Comparison of ENCODE assay signal across 11 cellular contexts in genomic region chr4:27861802-27862201, GRCh38.
DNase-seq lines count a peak whose midpoint lies in the region; ATAC-seq, FAIRE-seq and TF ChIP-seq lines count a peak whose summit lies in the region.
"Had no signal": no experiment of that assay in that cellular context is flagged by ENCODE, and none has a peak within 500 bp of the region (broad histone marks: within the 10 kb centered on the region; RNA-seq: fewer than 3 reads in every experiment).

No MANE protein-coding gene starts in this region.

- intact Hi-C loops in GM12878 (cut with micrococcal nuclease; ENCODE audit: unreplicated experiment) (loop anchor here (5.0 kb wide), 2 partner anchors 140 to 170 kb away; no protein-coding TSS in a partner anchor), lower lobe of right lung (cut with DNase I) (no loop called here), psoas muscle (cut with DNase I) (no loop called here)

- ATAC-seq in GM21423 (IDR thresholded peaks at IDR 0.05; ENCODE audit: unreplicated experiment) = peak; percentile 90
- ATAC-seq in HG03196 (IDR thresholded peaks at IDR 0.05; ENCODE audit: unreplicated experiment) = peak; percentile 79
- ATAC-seq in GM12878 = peak; percentile 93
- no peak for ATAC-seq in lower lobe of right lung
- ATAC-seq in psoas muscle = no peak

- TF ChIP-seq POLR2A in GM12878 (IDR thresholded peaks at IDR 0.05; ENCODE audit: low read depth, low read length) = no peak

- no peak for TF ChIP-seq EP300 in GM12878 (IDR thresholded peaks at IDR 0.05; ENCODE audit: borderline replicate concordance in 1 of 2, control insufficient read depth in 1 of 2, low read depth in 2 of 2, low read length in 2 of 2)

- TF ChIP-seq CTCF in GM12878 (IDR thresholded peaks at IDR 0.05 in 2 of 3, conservative IDR thresholded peaks at IDR 0.05 in 1 of 3; ENCODE audit: control insufficient read depth in 2 of 3, extremely low read depth in 1 of 3, insufficient read depth in 1 of 3, low read depth in 3 of 3, low read length in 3 of 3) = no peak
- TF ChIP-seq CTCF in lower lobe of right lung (IDR thresholded peaks at IDR 0.05) = no peak
- TF ChIP-seq CTCF in psoas muscle (IDR thresholded peaks at IDR 0.05) = no peak

- H3K27me3 ChIP-seq in GM12878 (replicated peaks in 1 of 2; ENCODE audit: control insufficient read depth in 2 of 2, insufficient read depth in 2 of 2, low read length in 1 of 2) = no peaks in the 10 kb centered on the region
- no peaks in the 10 kb centered on the region for H3K27me3 ChIP-seq in lower lobe of right lung (ENCODE audit: low read depth)
- H3K27me3 ChIP-seq in psoas muscle (ENCODE audit: insufficient read depth in 3 of 3, low read length in 2 of 3) = no peaks in the 10 kb centered on the region
- H3K27me3 ChIP-seq: right atrium auricular region had no signal

- H3K36me3 ChIP-seq in GM12878 (ENCODE audit: control insufficient read depth in 2 of 2, insufficient read depth in 2 of 2, low read length in 1 of 2) (no peaks in the 10 kb centered on the region), lower lobe of right lung (no peaks in the 10 kb centered on the region), psoas muscle (ENCODE audit: insufficient read depth in 1 of 2, low read depth in 1 of 2) (no peaks in the 10 kb centered on the region)
- H3K36me3 ChIP-seq: right atrium auricular region had no signal

- no peak overlapping the region for H3K4me3 ChIP-seq in GM12878
- no peak overlapping the region for H3K4me3 ChIP-seq in lower lobe of right lung
- H3K4me3 ChIP-seq in psoas muscle = no peak overlapping the region
- H3K4me3 ChIP-seq: right atrium auricular region had no signal

- in situ Hi-C loops in GM12878 (cut with MboI) = no loop called here

- no peak for TF ChIP-seq RAD21 in GM12878 (IDR thresholded peaks at IDR 0.05; ENCODE audit: insufficient read depth, low read depth, low read length)

- 4% methylated on average over 5 of the region's 5 CpGs for WGBS in GM12878 (ENCODE audit: insufficient coverage, insufficient replicate concordance, low lambda C conversion rate, missing lambda C conversion rate)
- 52 to 73% (median 59%) methylated on average over 5 of the region's 5 CpGs for WGBS in psoas muscle, 3 donors

- CTCF ChIA-PET in GM12878 (lab: Yijun Ruan, JAX) = interaction anchor here (0.9 to 1.6 kb wide), 6 partner anchors 9 to 247 kb away, joined by 3 to 5 read pairs (median 3); no protein-coding TSS in a partner anchor

- H3K9me3 ChIP-seq in GM12878 (replicated peaks; ENCODE audit: control insufficient read depth, insufficient read depth, low read length) = no peaks in the 10 kb centered on the region
- H3K9me3 ChIP-seq in lower lobe of right lung = no peaks in the 10 kb centered on the region
- no peaks in the 10 kb centered on the region for H3K9me3 ChIP-seq in psoas muscle
- H3K9me3 ChIP-seq: right atrium auricular region had no signal

- POLR2A ChIA-PET in GM12878 (lab: Charles Lee) = interaction anchor here (1.1 kb wide), 1 partner anchor 14 kb away, joined by 3 read pairs; no protein-coding TSS in a partner anchor

- H3K79me2 ChIP-seq in GM12878 (ENCODE audit: control insufficient read depth, insufficient read depth, low read length) = no peaks in the 10 kb centered on the region

- no peaks in the 10 kb centered on the region for H4K20me1 ChIP-seq in GM12878 (ENCODE audit: control insufficient read depth, insufficient read depth)

- SMC1A ChIA-PET in GM12878 (lab: Charles Lee; ENCODE audit: uncharacterized antibody, unreplicated experiment) = interaction anchor here (0.9 to 1.8 kb wide), 12 partner anchors 14 to 364 kb away, joined by 3 to 10 read pairs (median 4); no protein-coding TSS in a partner anchor

- RAD21 ChIA-PET in GM12878 (lab: Charles Lee; ENCODE audit: unreplicated experiment) = interaction anchor here (1.0 to 1.6 kb wide), 7 partner anchors 9 to 364 kb away, joined by 3 read pairs; no protein-coding TSS in a partner anchor

- H3K4me1 ChIP-seq in GM12878 (ENCODE audit: control insufficient read depth, insufficient read depth, low read length) (no peaks in the 10 kb centered on the region), lower lobe of right lung (no peaks in the 10 kb centered on the region), psoas muscle (no peaks in the 10 kb centered on the region)
- H3K4me1 ChIP-seq: right atrium auricular region had no signal

- DNase-seq in GM12878 (ENCODE audit: low read depth, low spot score) (no peak), urothelium cell line (ENCODE audit: low spot score) (peak; percentile 6), lower lobe of right lung (no peak), NCI-H1694 (lab: John Stamatoyannopoulos, UW) (no peak), psoas muscle (no peak)
- DNase-seq: activated T-cell treated with anti-CD3 and anti-CD28 coated beads, Interleukin-2, amount 50 U/mL, for 1 hour; aorta; SIG-M5 had no signal

- no peak overlapping the region for H3K4me2 ChIP-seq in GM12878 (ENCODE audit: control insufficient read depth, insufficient read depth)

- H3K27ac ChIP-seq in GM12878 (ENCODE audit: control insufficient read depth, insufficient read depth) (no peak overlapping the region), lower lobe of right lung (no peak overlapping the region), psoas muscle (no peak overlapping the region)
- H3K27ac ChIP-seq: right atrium auricular region had no signal

- no TSS peak for BruUV-seq in GM12878 (replicated peaks; lab: Mats Ljungman, UMichigan)

- FAIRE-seq in GM12878 (lab: Jason Lieb, UNC) (no peak), urothelium cell line (lab: Jason Lieb, UNC) (no peak)

- H3K9ac ChIP-seq in GM12878 (ENCODE audit: control insufficient read depth, insufficient read depth, low read length) = no peak overlapping the region

- no peak overlapping the region for H2AFZ ChIP-seq in GM12878 (ENCODE audit: control insufficient read depth, low read depth, low read length)

TF ChIP-seq in GM12878, 131 proteins besides CTCF, POLR2A, EP300 and RAD21 (continues in another document):
- no peak for TF ChIP-seq ESRRA (IDR thresholded peaks at IDR 0.05; ENCODE audit: low read length)
- TF ChIP-seq ZBED1 (IDR thresholded peaks at IDR 0.05; ENCODE audit: borderline replicate concordance) = no peak
- TF ChIP-seq KLF5 (IDR thresholded peaks at IDR 0.05; ENCODE audit: partially characterized antibody) = no peak
- 0 out of 2 replicates have a peak, but pooled peaks have one; percentile 20 for TF ChIP-seq JUNB (IDR thresholded peaks at IDR 0.05)
- no peak for TF ChIP-seq E4F1 (IDR thresholded peaks at IDR 0.05; ENCODE audit: borderline replicate concordance, partially characterized antibody)
- no peak for TF ChIP-seq CEBPB (IDR thresholded peaks at IDR 0.05; ENCODE audit: borderline replicate concordance in 1 of 2, low read depth in 2 of 2, low read length in 2 of 2)
- no peak for TF ChIP-seq SUZ12 (IDR thresholded peaks at IDR 0.05; ENCODE audit: unreplicated experiment)
- no peak for TF ChIP-seq MTA3 (IDR thresholded peaks at IDR 0.05; ENCODE audit: borderline replicate concordance, low read length)
- peak; percentile 66; the same call in 1 of the 2 replicates for TF ChIP-seq TCF12 (IDR thresholded peaks at IDR 0.05; ENCODE audit: low read depth, low read length)
- TF ChIP-seq DPF2 (IDR thresholded peaks at IDR 0.05) = peak; percentile 26; the same call in 1 of the 2 replicates
- TF ChIP-seq YBX1 (IDR thresholded peaks at IDR 0.05) = no peak
- TF ChIP-seq ZNF687 (IDR thresholded peaks at IDR 0.05) = no peak
- peak; percentile 46; the same call in 1 of the 2 replicates for TF ChIP-seq BCL11A (IDR thresholded peaks at IDR 0.05; ENCODE audit: low read depth, low read length)

Comparison
In these comparisons a context has a peak if more than half of its experiments do, and no peak if none do; other contexts are left out.
1. ATAC-seq: peak in GM21423 (single experiment), HG03196 (single experiment) and GM12878 (single experiment); none in lower lobe of right lung (0 of 2) and psoas muscle (0 of 4).